Comparison of ENCODE assay signal across 28 cellular contexts in the genomic region with DNA sequence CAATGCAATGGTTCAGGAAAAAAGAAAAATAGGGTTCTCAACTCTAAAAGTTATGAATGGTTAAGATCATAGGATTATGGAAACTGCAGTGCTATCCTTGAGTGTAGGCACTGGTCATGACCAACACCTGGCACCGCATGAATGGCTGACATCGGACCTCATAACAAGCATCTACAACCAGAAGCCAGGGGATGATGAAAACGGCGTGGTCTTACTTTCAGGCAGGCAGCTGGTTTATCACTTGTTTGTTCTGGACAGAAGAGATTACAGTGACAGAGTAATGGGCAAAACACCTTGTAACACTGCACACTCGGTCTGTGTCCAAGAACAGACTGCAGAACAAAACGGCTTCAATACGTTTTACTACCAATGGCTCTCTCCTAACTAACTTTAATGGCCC.
DNase-seq lines count a peak whose midpoint lies in the region; ATAC-seq and TF ChIP-seq lines count a peak whose summit lies in the region.
"Had no signal": no experiment of that assay in that cellular context is flagged by ENCODE, and none has a peak within 500 bp of the region (broad histone marks: within the 10 kb centered on the region; RNA-seq: fewer than 3 reads in every experiment).

No MANE protein-coding gene starts in this region.

- H3K27ac ChIP-seq in right cardiac atrium (ENCODE audit: low read length) (no peak overlapping the region), WERI-Rb-1 (no peak overlapping the region)
- H3K27ac ChIP-seq: A549, RWPE1, SK-N-MC had no signal

- intact Hi-C loops in left ventricle myocardium superior (cut with micrococcal nuclease) (loop anchor here (10.0 kb wide), 1 partner anchor 150 kb away; no protein-coding TSS in a partner anchor), right cardiac atrium (cut with DNase I) (loop anchor here in 3 of 4 donors (10.0 kb wide), 2 partner anchors 150 to 1580 kb away; no protein-coding TSS in a partner anchor), posterior vena cava (cut with DNase I) (loop anchor here in 1 of 2 donors (10.0 kb wide), 1 partner anchor 150 kb away; no protein-coding TSS in a partner anchor)

- peaks cover 45% of the 10 kb centered on the region for H3K36me3 Mint-ChIP-seq in nephron (ENCODE audit: low read depth)

- no peaks in the 10 kb centered on the region for H3K9me3 Mint-ChIP-seq in nephron
- H3K9me3 Mint-ChIP-seq: CD4-positive, alpha-beta memory T cell; HFFc6 had no signal

- ATAC-seq in left ventricle myocardium superior = peak; percentile 18
- no peak for ATAC-seq in right cardiac atrium
- ATAC-seq: A549, HepG2 had no signal

- H3K27ac Mint-ChIP-seq in nephron = peak overlapping the region; percentile 71 to 89 (median 84)
- H3K27ac Mint-ChIP-seq: CD4-positive, alpha-beta memory T cell; HFFc6 had no signal

- H3K4me1 ChIP-seq in right cardiac atrium (ENCODE audit: control insufficient read depth, insufficient read depth, low read length) = no peaks in the 10 kb centered on the region
- H3K4me1 ChIP-seq: A549, Caco-2 had no signal

- DNase-seq in left ventricle myocardium superior (no peak), right cardiac atrium (no peak), WERI-Rb-1 (peak; percentile 20), RKO (ENCODE audit: low spot score) (no peak), posterior vena cava (ENCODE audit: low spot score) (no peak)
- no peak for DNase-seq in activated effector memory CD4-positive, alpha-beta T cell treated with Interleukin-2 at 50 U/mL for 16 hours
- DNase-seq: AML-193; C1 segment of cervical spinal cord; Caco-2; CD4-positive, alpha-beta memory T cell; DMS 273 treated with DMSO at 0.1 percent for 48 hours; DMS79; GF-D8; GOT3; HFFc6; Karpas-422; NCI-H1105; NCI-H1436 treated with DMSO at 0.1 percent for 48 hours; NCI-H187 treated with DMSO at 0.1 percent for 48 hours; NCI-H2171 treated with DMSO at 0.1 percent for 48 hours; NCI-H748 treated with DMSO at 0.1 percent for 48 hours; SIG-M5 had no signal

- no peaks in the 10 kb centered on the region for H3K9me3 ChIP-seq in right cardiac atrium (ENCODE audit: control insufficient read depth, low read length)
- H3K9me3 ChIP-seq in WERI-Rb-1 (ENCODE audit: severe bottlenecking) = no peaks in the 10 kb centered on the region
- H3K9me3 ChIP-seq: A549, Caco-2, HAP-1 had no signal

- no peak overlapping the region for H3K4me3 Mint-ChIP-seq in nephron
- H3K4me3 Mint-ChIP-seq: CD4-positive, alpha-beta memory T cell; HFFc6 had no signal

- no peak for TF ChIP-seq CTCF in WERI-Rb-1 (IDR thresholded peaks at IDR 0.05; ENCODE audit: low read depth, low read length)
- no peak for TF ChIP-seq CTCF in nephron (IDR thresholded peaks at IDR 0.05; ENCODE audit: unreplicated experiment in 3 of 3)

- no peaks in the 10 kb centered on the region for H3K36me3 ChIP-seq in WERI-Rb-1
- H3K36me3 ChIP-seq: HAP-1 had no signal

- 64% methylated on average over 7 of the region's 7 CpGs for WGBS in right cardiac atrium

- H3K27me3 ChIP-seq in right cardiac atrium (ENCODE audit: control insufficient read depth, insufficient read depth) (no peaks in the 10 kb centered on the region), WERI-Rb-1 (ENCODE audit: insufficient read depth, low read depth, severe bottlenecking) (no peaks in the 10 kb centered on the region)

- no peaks in the 10 kb centered on the region for H3K27me3 Mint-ChIP-seq in nephron (ENCODE audit: low read depth)
- H3K27me3 Mint-ChIP-seq: CD4-positive, alpha-beta memory T cell had no signal

- H3K4me1 Mint-ChIP-seq in nephron = peaks cover 8% of the 10 kb centered on the region

- H3K4me3 ChIP-seq in right cardiac atrium (ENCODE audit: low read length) (no peak overlapping the region), WERI-Rb-1 (ENCODE audit: low read depth, low read length) (no peak overlapping the region)
- H3K4me3 ChIP-seq: A549, HAP-1, SK-N-MC had no signal
